8 cellular contexts compared by ENCODE assay signal in the genomic region with DNA sequence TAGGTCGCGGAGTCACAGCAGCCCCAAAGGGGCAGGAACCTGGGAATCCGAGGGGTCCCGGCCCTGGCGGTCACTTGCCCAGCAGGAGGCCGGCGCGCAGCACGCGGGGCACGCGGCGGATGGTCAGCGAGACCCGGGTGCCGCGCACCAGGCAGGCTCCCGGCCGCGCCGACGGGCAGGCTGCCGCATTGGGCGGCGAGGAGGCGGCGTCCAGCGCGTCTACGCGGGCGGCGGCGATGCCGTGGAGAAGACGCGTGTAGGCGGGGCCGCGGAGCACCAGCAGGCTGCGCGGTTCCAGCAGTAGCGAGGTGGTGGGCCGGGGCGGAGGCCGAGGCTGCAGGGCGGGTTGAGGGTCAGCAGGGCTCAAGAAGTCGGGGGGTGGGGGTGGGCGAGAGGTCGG. TPM values are rescaled to one million over a fixed set of nuclear protein-coding genes. Genes with fewer than 3 reads are reported as not detected.
DNase-seq lines count a peak whose midpoint lies in the region; ATAC-seq and TF ChIP-seq lines count a peak whose summit lies in the region.

No MANE protein-coding gene starts in this region.

- H2AFZ ChIP-seq in mammary epithelial cell (ENCODE audit: low read depth, low read length) = peak overlapping the region; percentile 63
- H2AFZ ChIP-seq in smooth muscle cell (ENCODE audit: low read depth) = peak overlapping the region; percentile 36

- peak overlapping the region; percentile 38; the same call in 1 of the 2 replicates for H3K4me3 ChIP-seq in BLaER1
- peak overlapping the region; percentile 33 to 44 (median 33) for H3K4me3 ChIP-seq in mammary epithelial cell (replicated peaks in 1 of 3; ENCODE audit: insufficient read depth in 1 of 3, low read depth in 2 of 3, low read length in 3 of 3)
- H3K4me3 ChIP-seq in smooth muscle cell = peak overlapping the region; percentile 54

- H3K4me2 ChIP-seq in BLaER1 = peak overlapping the region; percentile 69
- H3K4me2 ChIP-seq in mammary epithelial cell (ENCODE audit: insufficient read depth, low read depth, low read length) = peak overlapping the region; percentile 72
- peak overlapping the region; percentile 83 for H3K4me2 ChIP-seq in smooth muscle cell

- peak in 1 of 2 donors; percentile 7 for TF ChIP-seq CTCF in mammary epithelial cell (conservative IDR thresholded peaks at IDR 0.05 in 1 of 2, IDR thresholded peaks at IDR 0.05 in 1 of 2; ENCODE audit: extremely low read depth in 1 of 2, insufficient read depth in 1 of 2, low read depth in 1 of 2, low read length in 2 of 2)
- no peak for TF ChIP-seq CTCF in smooth muscle cell (IDR thresholded peaks at IDR 0.05; ENCODE audit: borderline replicate concordance, insufficient read depth, poor library complexity, severe bottlenecking)

- no peaks in the 10 kb centered on the region for H3K9me3 ChIP-seq in BLaER1
- no peaks in the 10 kb centered on the region for H3K9me3 ChIP-seq in mammary epithelial cell (replicated peaks; ENCODE audit: insufficient read depth, low read length)
- no peaks in the 10 kb centered on the region for H3K9me3 ChIP-seq in smooth muscle cell (replicated peaks; ENCODE audit: low read depth)

- ATAC-seq in T-cell (replicated peaks in 1 of 4) = peak in 3 of 4 experiments; percentile 10 to 24 (median 12)
- ATAC-seq in GM21619 (IDR thresholded peaks at IDR 0.05; ENCODE audit: unreplicated experiment) = no peak
- no peak for ATAC-seq in GM19467 (IDR thresholded peaks at IDR 0.05; ENCODE audit: unreplicated experiment)

- H4K20me1 ChIP-seq in BLaER1 = no peaks in the 10 kb centered on the region
- no peaks in the 10 kb centered on the region for H4K20me1 ChIP-seq in mammary epithelial cell (ENCODE audit: insufficient read depth, low read length)
- peaks cover under 1% of the 10 kb centered on the region for H4K20me1 ChIP-seq in smooth muscle cell (ENCODE audit: low read depth)

- H3K4me1 ChIP-seq in BLaER1 = peaks cover 10% of the 10 kb centered on the region
- peaks cover 10% of the 10 kb centered on the region for H3K4me1 ChIP-seq in mammary epithelial cell (ENCODE audit: insufficient read depth, low read length)
- H3K4me1 ChIP-seq in smooth muscle cell (ENCODE audit: low read depth) = peaks cover 11% of the 10 kb centered on the region

- H3K27ac ChIP-seq in BLaER1 (no peak overlapping the region), mammary epithelial cell (ENCODE audit: insufficient read depth, low read depth, low read length) (no peak overlapping the region), smooth muscle cell (ENCODE audit: low read depth) (no peak overlapping the region)

- POLR2A ChIA-PET in T-cell (lab: Charles Lee) = no interaction called here

- H3K36me3 Mint-ChIP-seq in T-cell = no peaks in the 10 kb centered on the region

- CTCF ChIA-PET in T-cell (lab: Charles Lee) (no interaction called here), mammary epithelial cell (lab: Charles Lee; ENCODE audit: low non-redundant PET) (no interaction called here)

- 7% methylated on average over 14 of the region's 50 CpGs for WGBS in mammary epithelial cell (ENCODE audit: low coverage, missing lambda C conversion rate)
- 2% methylated on average over 41 of the region's 50 CpGs for WGBS in smooth muscle cell (ENCODE audit: low lambda C conversion rate)

- H3K36me3 ChIP-seq in BLaER1 = peaks cover 4% of the 10 kb centered on the region; the same call in 1 of the 2 replicates
- no peaks in the 10 kb centered on the region for H3K36me3 ChIP-seq in mammary epithelial cell (ENCODE audit: insufficient read depth, low read length)
- H3K36me3 ChIP-seq in smooth muscle cell (ENCODE audit: low read depth) = no peaks in the 10 kb centered on the region

- H3K27ac Mint-ChIP-seq in T-cell = no peak overlapping the region

- H3F3A ChIP-seq in smooth muscle cell (ENCODE audit: low read depth) = no peaks in the 10 kb centered on the region

- no peaks in the 10 kb centered on the region for H3K27me3 Mint-ChIP-seq in T-cell

- peaks cover 30 to 36% (median 30%) of the 10 kb centered on the region in 3 donors for H3K4me1 Mint-ChIP-seq in T-cell

- in situ Hi-C loops in mammary epithelial cell (cut with MboI; ENCODE audit: low sequenced_read_pairs in 2 of 2) = no loop called here

- intact Hi-C loops in mammary epithelial cell (cut with micrococcal nuclease) = loop anchor here (2.0 kb wide), 1 partner anchor 14 kb away; the partner anchor contains the start of gene SDHAF1

- BruUV-seq in mammary epithelial cell (replicated peaks; lab: Mats Ljungman, UMichigan) = no TSS peak

- peak; percentile 79 for DNase-seq in HuH-7.5 (ENCODE audit: low spot score)
- DNase-seq in T-cell = peak in 21 of 34 experiments; percentile 8 to 59 (median 32)
- no peak for DNase-seq in mammary epithelial cell
- DNase-seq in iPS-NIHi11 (ENCODE audit: low spot score) = peak; percentile 78
- DNase-seq in smooth muscle cell (lab: John Stamatoyannopoulos, UW; ENCODE audit: unreplicated experiment) = no peak

- H3K4me3 Mint-ChIP-seq in T-cell = peak overlapping the region; percentile 44 to 62 (median 51)

- peaks cover 14% of the 10 kb centered on the region; the same call in 1 of the 2 replicates for H3K27me3 ChIP-seq in BLaER1
- no peaks in the 10 kb centered on the region for H3K27me3 ChIP-seq in mammary epithelial cell (ENCODE audit: insufficient read depth, low read length)
- H3K27me3 ChIP-seq in smooth muscle cell (ENCODE audit: low read depth) = no peaks in the 10 kb centered on the region

- H3K9me3 Mint-ChIP-seq in T-cell = no peaks in the 10 kb centered on the region

- dilution Hi-C loops in mammary epithelial cell (cut with HindIII; ENCODE audit: low sequenced_read_pairs) = loop anchor here (5.0 to 10.0 kb wide), 4 partner anchors 42 to 136 kb away; partner anchors contain the start of genes CAPNS1, HCST, NFKBID and THAP8

- H3K79me2 ChIP-seq in mammary epithelial cell (ENCODE audit: insufficient read depth, low read length) (peaks cover 13% of the 10 kb centered on the region), smooth muscle cell (ENCODE audit: low read depth) (peaks cover 4% of the 10 kb centered on the region)

- H3K9ac ChIP-seq in BLaER1 = peak overlapping the region; percentile 10; the same call in 1 of the 2 replicates
- no peak overlapping the region for H3K9ac ChIP-seq in mammary epithelial cell (ENCODE audit: insufficient read depth, low read length)
- H3K9ac ChIP-seq in smooth muscle cell (ENCODE audit: low read depth) = no peak overlapping the region

RNA-seq across cellular contexts. Expression of gene SYNE4, which starts 0.6 kb away (rescaled TPM):
- total RNA-seq in T-cell = 1 to 10 TPM; 3.2 to 4.4 (median 3.7) TPM
- total RNA-seq in mammary epithelial cell = 10 to 100 TPM in 1 of 2 donors, under 1 TPM in 1; 0.78 to 10.0 TPM
- polyA plus RNA-seq in mammary epithelial cell = 0.46 TPM
- not detected for polyA minus RNA-seq in mammary epithelial cell
- total RNA-seq in smooth muscle cell = 1.1 and 1.9 TPM in 2 replicates
- 2.6 and 8.8 TPM in 2 replicates for polyA plus RNA-seq in smooth muscle cell

RNA-seq across cellular contexts. Expression of gene ALKBH6, which starts 4.8 kb away (rescaled TPM):
- total RNA-seq in T-cell (10 to 100 TPM; 42.6 to 61.4 (median 51.2) TPM), mammary epithelial cell (10 to 100 TPM; 16.2 to 31.4 TPM), smooth muscle cell (26.2 and 35.4 TPM in 2 replicates)
- polyA plus RNA-seq in mammary epithelial cell (31.9 TPM), smooth muscle cell (36.1 and 37.4 TPM in 2 replicates)
- polyA minus RNA-seq in mammary epithelial cell = 26.6 TPM

RNA-seq across cellular contexts. Expression of gene SDHAF1, which starts 14.2 kb away (rescaled TPM):
- total RNA-seq in T-cell (10 to 100 TPM; 10.2 to 30.5 (median 27.3) TPM), mammary epithelial cell (10 to 100 TPM; 10.8 to 14.5 TPM), smooth muscle cell (24.0 TPM in 2 replicates)
- polyA plus RNA-seq in mammary epithelial cell (15.3 TPM), smooth muscle cell (27.1 and 27.7 TPM in 2 replicates)
- polyA minus RNA-seq in mammary epithelial cell = 5.6 TPM

RNA-seq across cellular contexts. Expression of gene CLIP3, which starts 23.5 kb away (rescaled TPM):
- 1 to 10 TPM; 1.4 to 6.2 (median 2.6) TPM for total RNA-seq in T-cell
- total RNA-seq in mammary epithelial cell = 1 to 10 TPM; 3.9 to 5.7 TPM
- 0.17 TPM for polyA plus RNA-seq in mammary epithelial cell
- polyA minus RNA-seq in mammary epithelial cell = not detected
- total RNA-seq in smooth muscle cell = 3.7 and 10.7 TPM in 2 replicates
- 35.2 and 36.7 TPM in 2 replicates for polyA plus RNA-seq in smooth muscle cell

RNA-seq across cellular contexts. Expression of gene THAP8, which starts 44.9 kb away (rescaled TPM):
- total RNA-seq in T-cell = 1 to 10 TPM; 2.6 to 8.0 (median 4.7) TPM
- 1 to 10 TPM; 2.3 to 2.6 TPM for total RNA-seq in mammary epithelial cell
- 3.1 TPM for polyA plus RNA-seq in mammary epithelial cell
- polyA minus RNA-seq in mammary epithelial cell = 0.57 TPM
- 9.3 and 13.1 TPM in 2 replicates for total RNA-seq in smooth muscle cell
- 13.1 and 22.9 TPM in 2 replicates for polyA plus RNA-seq in smooth muscle cell

Comparison
In these comparisons a context has a peak if more than half of its experiments do, and no peak if none do; other contexts are left out.
1. DNase-seq: peak in HuH-7.5 (single experiment), T-cell (21 of 34) and iPS-NIHi11 (single experiment); none in mammary epithelial cell (single experiment) and smooth muscle cell (single experiment).
2. ATAC-seq: peak in T-cell (3 of 4); none in GM21619 (single experiment) and GM19467 (single experiment).
3. Peak in every context shown above with its lines, with median percentiles within 50 percentile points of each other: H3K4me2 ChIP-seq and H3K4me3 ChIP-seq.